6 cellular contexts compared by ENCODE assay signal in the genomic region with DNA sequence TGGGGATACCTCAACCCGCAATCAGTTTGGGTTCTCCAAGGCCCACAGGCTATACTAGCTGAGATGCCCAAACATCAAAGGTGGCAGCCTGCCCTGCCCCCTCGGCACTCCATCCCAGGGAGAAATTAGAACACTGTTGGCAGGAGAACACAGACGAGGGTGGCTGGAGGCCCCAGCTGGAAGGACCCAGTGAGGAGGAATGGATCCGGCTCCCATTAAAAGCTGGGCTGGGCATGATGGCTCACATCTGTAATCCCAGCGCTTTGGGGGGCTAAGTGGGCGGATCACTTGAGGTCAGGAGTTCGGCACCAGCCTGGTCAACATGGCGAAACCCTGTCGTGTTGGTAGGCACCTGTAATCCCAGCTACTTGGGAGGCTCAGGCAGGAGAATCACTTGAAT.
"Had no signal": no experiment of that assay in that cellular context is flagged by ENCODE, and none has a peak within 500 bp of the region (broad histone marks: within the 10 kb centered on the region; RNA-seq: fewer than 3 reads in every experiment).

No MANE protein-coding gene starts in this region.

- ATAC-seq: HepG2, K562 had no signal

- H3K36me3 ChIP-seq: HAP-1 had no signal

- H3K4me1 ChIP-seq: HAP-1 had no signal

- DNase-seq: GOT3, H7, KG1 had no signal

- H3K9me3 ChIP-seq: HAP-1 had no signal

- H3K4me3 ChIP-seq: HAP-1, K562 had no signal
